Comparison of ENCODE assay signal across 19 cellular contexts in genomic region chr6:3987072-3987471, GRCh38.
DNase-seq lines count a peak whose midpoint lies in the region; FAIRE-seq and TF ChIP-seq lines count a peak whose summit lies in the region.
"Had no signal": no experiment of that assay in that cellular context is flagged by ENCODE, and none has a peak within 500 bp of the region (broad histone marks: within the 10 kb centered on the region; RNA-seq: fewer than 3 reads in every experiment).

No MANE protein-coding gene starts in this region.

- H3K4me2 ChIP-seq in mammary epithelial cell (ENCODE audit: insufficient read depth, low read depth, low read length) (no peak overlapping the region), H1 (ENCODE audit: insufficient read depth in 1 of 2, low read depth in 2 of 2, low read length in 2 of 2) (peak overlapping the region; percentile 15 to 44; a peak in 1 of 4 replicates)
- H3K4me2 ChIP-seq: PC-9 had no signal

- no peaks in the 10 kb centered on the region for H3K9me3 Mint-ChIP-seq in MCF 10A (ENCODE audit: unreplicated experiment)

- H3K27ac ChIP-seq in mammary epithelial cell (ENCODE audit: insufficient read depth, low read depth, low read length) (no peak overlapping the region), H1 (ENCODE audit: low read depth, low read length) (no peak overlapping the region), transverse colon (no peak overlapping the region)
- H3K27ac ChIP-seq: PC-9, suprapubic skin had no signal

- dilution Hi-C loops in mammary epithelial cell (cut with HindIII; ENCODE audit: low sequenced_read_pairs): loop anchor here (25.0 kb wide), 1 partner anchor 700 kb away; no protein-coding TSS in a partner anchor

- H3K4me1 ChIP-seq in mammary epithelial cell (ENCODE audit: insufficient read depth, low read length) (peaks cover 13% of the 10 kb centered on the region), H1 (replicated peaks in 1 of 4; ENCODE audit: control insufficient read depth in 3 of 4, insufficient read depth in 4 of 4, low read length in 3 of 4) (peaks cover 2 to 14% (median 8%) of the 10 kb centered on the region in 4 experiments; a peak in 5 of 7 replicates), transverse colon (peaks cover 5 to 20% (median 12%) of the 10 kb centered on the region in 4 donors)

- H3K23me2 ChIP-seq in H1 (ENCODE audit: low read depth, low read length): no peaks in the 10 kb centered on the region

- no peak overlapping the region for H3K4me3 Mint-ChIP-seq in MCF 10A (ENCODE audit: unreplicated experiment)
- H3K4me3 Mint-ChIP-seq: activated naive CD8-positive, alpha-beta T cell treated with anti-CD3 and anti-CD28 coated beads for 36 hours; neural crest cell had no signal

- BruUV-seq in MCF 10A (replicated peaks; lab: Mats Ljungman, UMichigan): no TSS peak
- no TSS peak for BruUV-seq in mammary epithelial cell (replicated peaks; lab: Mats Ljungman, UMichigan)

- H3K4me1 Mint-ChIP-seq in MCF 10A (ENCODE audit: insufficient read depth, unreplicated experiment): peaks cover 16% of the 10 kb centered on the region

- H4K5ac ChIP-seq in H1 (ENCODE audit: insufficient read length, low read depth, low read length): no peak overlapping the region

- peak overlapping the region; percentile 1 for H3K27ac Mint-ChIP-seq in MCF 10A (ENCODE audit: low read depth, unreplicated experiment)
- H3K27ac Mint-ChIP-seq: activated naive CD8-positive, alpha-beta T cell treated with anti-CD3 and anti-CD28 coated beads for 36 hours had no signal

- H3K14ac ChIP-seq in H1 (ENCODE audit: insufficient read length): no peak overlapping the region

- no peaks in the 10 kb centered on the region for H4K20me1 ChIP-seq in mammary epithelial cell (ENCODE audit: insufficient read depth, low read length)
- peaks cover 0 to 2% of the 10 kb centered on the region in 2 experiments for H4K20me1 ChIP-seq in H1 (replicated peaks in 1 of 2; ENCODE audit: control insufficient read depth in 1 of 2, insufficient read depth in 2 of 2, low read length in 2 of 2)

- no peaks in the 10 kb centered on the region for H3K27me3 Mint-ChIP-seq in MCF 10A (ENCODE audit: insufficient read depth, unreplicated experiment)
- H3K27me3 Mint-ChIP-seq: activated naive CD8-positive, alpha-beta T cell treated with anti-CD3 and anti-CD28 coated beads for 36 hours had no signal

- 0% methylated on average over 1 of the region's 3 CpGs for WGBS in mammary epithelial cell (ENCODE audit: low coverage, missing lambda C conversion rate)
- WGBS in H1 (ENCODE audit: extremely low coverage in 1 of 2, insufficient coverage in 1 of 2, insufficient read length in 1 of 2, insufficient replicate concordance in 2 of 2, low coverage in 1 of 2, low lambda C conversion rate in 2 of 2, missing lambda C conversion rate in 1 of 2), 2 experiments: 76% methylated on average over 3 of the region's 3 CpGs; no CpG with 5 or more reads in 1 of the 2 experiments
- WGBS in transverse colon (ENCODE audit: low coverage in 1 of 2), 2 donors: 38 to 49% methylated on average over 1 to 3 of the region's 3 CpGs

- FAIRE-seq in H1 (lab: Jason Lieb, UNC): no peak
- FAIRE-seq: A204.1, keratinocyte had no signal

- no peak overlapping the region for H2AFZ ChIP-seq in mammary epithelial cell (ENCODE audit: low read depth, low read length)
- no peak overlapping the region for H2AFZ ChIP-seq in H1 (ENCODE audit: low read length)
- H2AFZ ChIP-seq: PC-9 had no signal

- H3K9ac ChIP-seq in mammary epithelial cell (ENCODE audit: insufficient read depth, low read length) (no peak overlapping the region), H1 (replicated peaks in 1 of 4; ENCODE audit: extremely low read depth in 1 of 4, low read depth in 3 of 4, low read length in 3 of 4) (no peak overlapping the region)

- no peaks in the 10 kb centered on the region; the same call in 1 of the 2 replicates for H3K79me1 ChIP-seq in H1 (ENCODE audit: low read depth, low read length)

- no peak overlapping the region for H2BK12ac ChIP-seq in H1 (ENCODE audit: low read depth, low read length)

- no peak for DNase-seq in MCF 10A (ENCODE audit: unreplicated experiment)
- DNase-seq in mammary epithelial cell: no peak
- DNase-seq in H1 (ENCODE audit: low read depth in 1 of 2, low spot score in 2 of 2): no peak
- peak; percentile 44 for DNase-seq in left kidney (ENCODE audit: low read depth, low spot score)
- DNase-seq in transverse colon: peak; percentile 19
- DNase-seq in NCI-H446 (lab: John Stamatoyannopoulos, UW): no peak
- DNase-seq in retina: no peak
- no peak for DNase-seq in NCI-H774 (lab: John Stamatoyannopoulos, UW)
- DNase-seq: activated CD4-positive, alpha-beta T cell treated with anti-CD3 and anti-CD28 coated beads for 1 hour; activated naive CD8-positive, alpha-beta T cell treated with anti-CD3 and anti-CD28 coated beads for 36 hours; Caco-2; cortex of kidney; NCI-H1105 treated with DMSO at 0.1 percent for 48 hours; NCI-H510A had no signal

- intact Hi-C loops in MCF 10A (cut with micrococcal nuclease) (no loop called here), mammary epithelial cell (cut with micrococcal nuclease) (no loop called here), transverse colon (cut with DNase I; ENCODE audit: low total_unique reads) (no loop called here)

- no peak for TF ChIP-seq RAD21 in H1 (IDR thresholded peaks at IDR 0.05 in 1 of 2, conservative IDR thresholded peaks at IDR 0.05 in 1 of 2; ENCODE audit: low read depth in 2 of 2, low read length in 2 of 2)

- no peak for TF ChIP-seq CTCF in MCF 10A (IDR thresholded peaks at IDR 0.05; ENCODE audit: unreplicated experiment)
- no peak for TF ChIP-seq CTCF in mammary epithelial cell (conservative IDR thresholded peaks at IDR 0.05 in 1 of 2, IDR thresholded peaks at IDR 0.05 in 1 of 2; ENCODE audit: extremely low read depth in 1 of 2, insufficient read depth in 1 of 2, low read depth in 1 of 2, low read length in 2 of 2)
- TF ChIP-seq CTCF in H1 (IDR thresholded peaks at IDR 0.05; ENCODE audit: control extremely low read depth in 1 of 3, insufficient read depth in 1 of 3, low read depth in 1 of 3, low read length in 3 of 3): no peak
- TF ChIP-seq CTCF in transverse colon (IDR thresholded peaks at IDR 0.05): no peak

- no peak overlapping the region for H3K56ac ChIP-seq in H1 (replicated peaks; ENCODE audit: insufficient read length, low read depth, low read length)

- POLR2A ChIA-PET in MCF 10A (lab: Yijun Ruan, JAX) (interaction anchor here (0.6 to 1.3 kb wide), 4 partner anchors 35 to 235 kb away, joined by 3 to 4 read pairs (median 3); partner anchors contain the start of gene FAM50B), H1 (lab: Charles Lee; ENCODE audit: partially characterized antibody) (interaction anchor here (0.6 to 1.6 kb wide), 6 partner anchors 13 to 161 kb away, joined by 3 to 4 read pairs (median 3); partner anchors contain the start of gene FAM50B)

- H4K91ac ChIP-seq in H1 (replicated peaks; ENCODE audit: insufficient read length, low read length): no peak overlapping the region

- CTCF ChIA-PET in MCF 10A (lab: Yijun Ruan, JAX): interaction anchor here (1.0 to 1.5 kb wide), 3 partner anchors 38 to 244 kb away, joined by 3 to 4 read pairs (median 3); no protein-coding TSS in a partner anchor
- CTCF ChIA-PET in mammary epithelial cell (lab: Charles Lee; ENCODE audit: low non-redundant PET): no interaction called here
- CTCF ChIA-PET in H1 (lab: Charles Lee; ENCODE audit: partially characterized antibody): interaction anchor here (0.7 to 2.7 kb wide), 9 partner anchors 8 to 244 kb away, joined by 3 to 20 read pairs (median 6); partner anchors contain the start of gene FAM50B

- H2BK15ac ChIP-seq in H1 (ENCODE audit: low read length): no peak overlapping the region

- TF ChIP-seq EP300 in H1 (IDR thresholded peaks at IDR 0.05; ENCODE audit: borderline replicate concordance in 1 of 2, low read depth in 2 of 2, low read length in 2 of 2) (no peak), transverse colon (IDR thresholded peaks at IDR 0.05; ENCODE audit: low read depth) (no peak)

- H3K79me2 ChIP-seq in mammary epithelial cell (ENCODE audit: insufficient read depth, low read length) (no peaks in the 10 kb centered on the region), H1 (ENCODE audit: control insufficient read depth in 1 of 2, insufficient read depth in 2 of 2, low read length in 2 of 2) (no peaks in the 10 kb centered on the region; a peak in 1 of 4 replicates)

- no peak overlapping the region for H4K8ac ChIP-seq in H1 (ENCODE audit: extremely low read depth, insufficient read depth, low read length)

- H3K9me3 ChIP-seq in mammary epithelial cell (replicated peaks; ENCODE audit: insufficient read depth, low read length): no peaks in the 10 kb centered on the region
- no peaks in the 10 kb centered on the region for H3K9me3 ChIP-seq in H1 (ENCODE audit: insufficient read depth in 2 of 2, low read depth in 1 of 2, low read length in 1 of 2)
- no peaks in the 10 kb centered on the region for H3K9me3 ChIP-seq in transverse colon
- H3K9me3 ChIP-seq: Caco-2, suprapubic skin had no signal

- H2AK5ac ChIP-seq in H1 (ENCODE audit: low read depth, low read length): no peak overlapping the region

- no peak overlapping the region for H2BK5ac ChIP-seq in H1 (ENCODE audit: low read depth, low read length)

- no peak overlapping the region for H2BK120ac ChIP-seq in H1 (replicated peaks; ENCODE audit: low read depth, low read length)

- H3K36me3 ChIP-seq in mammary epithelial cell (ENCODE audit: insufficient read depth, low read length) (no peaks in the 10 kb centered on the region), H1 (ENCODE audit: control insufficient read depth in 2 of 4, insufficient read depth in 4 of 4, low read length in 3 of 4) (no peaks in the 10 kb centered on the region), transverse colon (no peaks in the 10 kb centered on the region)
- H3K36me3 ChIP-seq: suprapubic skin had no signal

- no peak for TF ChIP-seq POLR2A in H1 (IDR thresholded peaks at IDR 0.05; ENCODE audit: control extremely low read depth in 1 of 2, low read depth in 2 of 2, low read length in 2 of 2)
- no peak for TF ChIP-seq POLR2A in transverse colon (IDR thresholded peaks at IDR 0.05)

- no peak overlapping the region for H2BK20ac ChIP-seq in H1 (ENCODE audit: low read length)

- in situ Hi-C loops in mammary epithelial cell (cut with MboI; ENCODE audit: low sequenced_read_pairs in 2 of 2) (loop anchor here in 1 of 2 donors (5.0 kb wide), 1 partner anchor 250 kb away; no protein-coding TSS in a partner anchor), transverse colon (cut with MboI; ENCODE audit: low pct_ligation_motif_present in 1 of 4, low pct_unique_long_range_greater_than_20kb in 1 of 4, low sequenced_read_pairs in 3 of 4) (loop anchor here in 2 of 4 donors (10.0 to 25.0 kb wide), 2 partner anchors 242 to 700 kb away; no protein-coding TSS in a partner anchor)

- no peaks in the 10 kb centered on the region for H3K36me3 Mint-ChIP-seq in MCF 10A (ENCODE audit: insufficient read depth, unreplicated experiment)

- no peak overlapping the region for H3K23ac ChIP-seq in H1 (ENCODE audit: insufficient read length)

- H3K27me3 ChIP-seq in mammary epithelial cell (ENCODE audit: insufficient read depth, low read length): no peaks in the 10 kb centered on the region
- H3K27me3 ChIP-seq in H1 (replicated peaks in 1 of 4; ENCODE audit: control insufficient read depth in 3 of 4, extremely low read depth in 1 of 4, insufficient read depth in 3 of 4, low read length in 3 of 4): no peaks in the 10 kb centered on the region
- no peaks in the 10 kb centered on the region for H3K27me3 ChIP-seq in transverse colon
- H3K27me3 ChIP-seq: suprapubic skin had no signal

- H3K18ac ChIP-seq in H1 (ENCODE audit: extremely low read depth, low read length): no peak overlapping the region

- no peak overlapping the region for H3K4ac ChIP-seq in H1 (replicated peaks; ENCODE audit: insufficient read length, low read depth, low read length)

- H3K4me3 ChIP-seq in mammary epithelial cell (replicated peaks in 1 of 3; ENCODE audit: insufficient read depth in 1 of 3, low read depth in 2 of 3, low read length in 3 of 3) (no peak overlapping the region), H1 (ENCODE audit: extremely low read depth in 1 of 4, insufficient read depth in 2 of 4, low read depth in 3 of 4, low read length in 4 of 4) (no peak overlapping the region), transverse colon (no peak overlapping the region)
- H3K4me3 ChIP-seq: PC-9, suprapubic skin had no signal

Comparison
In these comparisons a context has a peak if more than half of its experiments do, and no peak if none do; other contexts are left out.
1. DNase-seq: peak in left kidney (single experiment) and transverse colon (single experiment); none in MCF 10A (single experiment), mammary epithelial cell (single experiment), H1 (0 of 2), NCI-H446 (0 of 2), retina (single experiment) and NCI-H774 (single experiment).